ENCODE assay signal across 12 cellular contexts in genomic region chr1:101253976-101254660, GRCh38. TPM values are rescaled to one million over a fixed set of nuclear protein-coding genes. Genes with fewer than 3 reads are reported as not detected.
DNase-seq lines count a peak whose midpoint lies in the region; ATAC-seq and TF ChIP-seq lines count a peak whose summit lies in the region.
"Had no signal": no experiment of that assay in that cellular context is flagged by ENCODE, and none has a peak within 500 bp of the region (broad histone marks: within the 10 kb centered on the region; RNA-seq: fewer than 3 reads in every experiment).

No MANE protein-coding gene starts in this region.

- H3K27ac ChIP-seq in breast epithelium (no peak overlapping the region), tibial nerve (no peak overlapping the region)
- H3K27ac ChIP-seq: colonic mucosa had no signal

- H3K27me3 Mint-ChIP-seq in MCF 10A (ENCODE audit: insufficient read depth, unreplicated experiment), result no peaks in the 10 kb centered on the region
- H3K27me3 Mint-ChIP-seq: IgD-negative memory B cell had no signal

- no peak overlapping the region for H3K4me3 Mint-ChIP-seq in MCF 10A (ENCODE audit: unreplicated experiment)
- H3K4me3 Mint-ChIP-seq: IgD-negative memory B cell had no signal

- CTCF ChIA-PET in MCF 10A (lab: Yijun Ruan, JAX), result interaction anchor here (1.3 to 5.8 kb wide), 3 partner anchors 15 to 39 kb away, joined by 4 to 54 read pairs (median 31); no protein-coding TSS in a partner anchor

- BruUV-seq in MCF 10A (replicated peaks; lab: Mats Ljungman, UMichigan), result no TSS peak

- H3K9me3 Mint-ChIP-seq in MCF 10A (ENCODE audit: unreplicated experiment), result no peaks in the 10 kb centered on the region
- H3K9me3 Mint-ChIP-seq: IgD-negative memory B cell had no signal

- TF ChIP-seq EP300 in tibial nerve (IDR thresholded peaks at IDR 0.05), result no peak

- no peak for ATAC-seq in GM21526 (IDR thresholded peaks at IDR 0.05; ENCODE audit: low FRiP score, unreplicated experiment)
- ATAC-seq in sciatic nerve, result no peak

- WGBS in tibial nerve, 2 donors, result 76% methylated on average over 9 of the region's 9 CpGs

- H3K4me3 ChIP-seq in breast epithelium (no peak overlapping the region), tibial nerve (no peak overlapping the region)
- H3K4me3 ChIP-seq: colonic mucosa had no signal

- H3K9me3 ChIP-seq in breast epithelium (no peaks in the 10 kb centered on the region), tibial nerve (no peaks in the 10 kb centered on the region)
- H3K9me3 ChIP-seq: colonic mucosa had no signal

- H3K36me3 ChIP-seq in breast epithelium, result no peaks in the 10 kb centered on the region
- no peaks in the 10 kb centered on the region for H3K36me3 ChIP-seq in tibial nerve
- H3K36me3 ChIP-seq: colonic mucosa had no signal

- no peaks in the 10 kb centered on the region for H3K4me1 ChIP-seq in breast epithelium
- peaks cover 0 to 10% (median 0%) of the 10 kb centered on the region in 4 donors for H3K4me1 ChIP-seq in tibial nerve

- POLR2A ChIA-PET in MCF 10A (lab: Yijun Ruan, JAX), result interaction anchor here (0.6 kb wide), 1 partner anchor 229 kb away, joined by 4 read pairs; no protein-coding TSS in a partner anchor

- peak; percentile 13 for DNase-seq in MCF 10A (ENCODE audit: unreplicated experiment)
- no peak for DNase-seq in breast epithelium (ENCODE audit: low spot score in 2 of 2)
- DNase-seq in NCI-H69 (lab: John Stamatoyannopoulos, UW), result peak; percentile 31
- DNase-seq in erythroblast (lab: John Stamatoyannopoulos, UW), result peak; percentile 18 to 26
- no peak for DNase-seq in tibial nerve (ENCODE audit: low spot score in 2 of 2)
- no peak for DNase-seq in sciatic nerve (ENCODE audit: low spot score)
- no peak for DNase-seq in GDM1 (lab: John Stamatoyannopoulos, UW)
- DNase-seq: activated CD4-positive, alpha-beta T cell treated with anti-CD3 and anti-CD28 coated beads, Interleukin-2, amount 50 U/mL, for 4 hours; colonic mucosa; occipital lobe had no signal

- no peak for TF ChIP-seq POLR2A in breast epithelium (IDR thresholded peaks at IDR 0.05)
- TF ChIP-seq POLR2A in erythroblast (IDR thresholded peaks at IDR 0.05; ENCODE audit: low read length), result no peak
- TF ChIP-seq POLR2A in tibial nerve (IDR thresholded peaks at IDR 0.05), result no peak

- H3K27me3 ChIP-seq in breast epithelium (no peaks in the 10 kb centered on the region), tibial nerve (peaks cover 0 to 2% of the 10 kb centered on the region in 2 donors)
- H3K27me3 ChIP-seq: colonic mucosa had no signal

- peaks cover 6% of the 10 kb centered on the region for H3K36me3 Mint-ChIP-seq in MCF 10A (ENCODE audit: insufficient read depth, unreplicated experiment)

- H3K27ac Mint-ChIP-seq in MCF 10A (ENCODE audit: low read depth, unreplicated experiment), result no peak overlapping the region
- H3K27ac Mint-ChIP-seq: IgD-negative memory B cell had no signal

- TF ChIP-seq CTCF in MCF 10A (IDR thresholded peaks at IDR 0.05; ENCODE audit: unreplicated experiment) (no peak), breast epithelium (IDR thresholded peaks at IDR 0.05) (no peak), tibial nerve (IDR thresholded peaks at IDR 0.05) (no peak)

- intact Hi-C loops in MCF 10A (cut with micrococcal nuclease) (no loop called here), breast epithelium (cut with DNase I; ENCODE audit: low total_unique reads) (no loop called here), sciatic nerve (cut with DNase I) (no loop called here)

- H3K4me1 Mint-ChIP-seq in MCF 10A (ENCODE audit: insufficient read depth, unreplicated experiment), result peaks cover 17% of the 10 kb centered on the region

RNA-seq across cellular contexts. Expression of gene S1PR1, which starts 17.3 kb away (rescaled TPM):
- total RNA-seq in MCF 10A (2022) (0.52 and 0.86 TPM in 2 replicates), breast epithelium (100 to 1,000 TPM in 1 of 3 donors, 10 to 100 TPM in 2; 28.2 to 133 (median 64.6) TPM), tibial nerve (100 to 1,000 TPM in 1 of 4 donors, 10 to 100 TPM in 3; 22.2 to 101 (median 59.4) TPM), sciatic nerve (64.7 TPM)

Comparison
In these comparisons a context has a peak if more than half of its experiments do, and no peak if none do; other contexts are left out.
1. DNase-seq: peak in MCF 10A (single experiment), NCI-H69 (single experiment) and erythroblast (2 of 2); none in breast epithelium (0 of 2), tibial nerve (0 of 2), sciatic nerve (single experiment) and GDM1 (single experiment).
2. RNA of gene S1PR1, which starts 17.3 kb away (total RNA-seq): 22.2 to 101 TPM in tibial nerve, 64.7 TPM in sciatic nerve (single experiment) and 28.2 to 133 TPM in breast epithelium; 0.52 to 0.86 TPM in MCF 10A; every median in the first group is over 10 times any median in the second.